Comparison of ENCODE assay signal across 1 cellular context in the genomic region with DNA sequence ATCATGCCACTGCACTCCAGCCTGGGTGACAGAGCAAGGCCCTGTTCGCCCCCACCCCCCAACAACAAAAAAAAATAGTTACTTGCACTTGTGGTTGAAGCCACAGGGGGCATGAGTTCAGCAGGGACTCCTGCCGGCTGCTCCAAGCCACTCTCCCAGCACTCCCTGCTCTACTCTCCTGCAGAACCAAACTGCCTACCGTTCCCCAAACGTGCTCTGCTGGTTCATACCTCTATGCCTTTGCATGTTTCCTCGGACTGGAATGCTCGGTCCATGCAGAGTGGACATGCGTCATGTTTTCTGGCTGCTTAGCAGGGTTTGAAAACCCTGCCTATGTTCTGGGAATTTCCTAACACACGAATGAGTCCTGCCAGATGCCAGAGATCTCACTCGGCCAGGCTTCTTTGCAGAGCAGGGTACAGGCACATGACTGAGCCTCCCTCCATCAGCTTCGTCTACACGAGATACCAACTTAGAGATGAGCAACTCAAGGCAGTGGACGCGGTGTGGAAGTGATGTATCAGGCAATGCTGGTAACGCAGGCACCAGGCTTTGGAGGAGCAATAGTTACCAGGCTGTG.
TF ChIP-seq lines count a peak whose summit lies in the region.

No MANE protein-coding gene starts in this region.

TF ChIP-seq in HCT116, 20 proteins besides CTCF, POLR2A, EP300 and RAD21 (continued from another document):
- TF ChIP-seq, protein P1, sequence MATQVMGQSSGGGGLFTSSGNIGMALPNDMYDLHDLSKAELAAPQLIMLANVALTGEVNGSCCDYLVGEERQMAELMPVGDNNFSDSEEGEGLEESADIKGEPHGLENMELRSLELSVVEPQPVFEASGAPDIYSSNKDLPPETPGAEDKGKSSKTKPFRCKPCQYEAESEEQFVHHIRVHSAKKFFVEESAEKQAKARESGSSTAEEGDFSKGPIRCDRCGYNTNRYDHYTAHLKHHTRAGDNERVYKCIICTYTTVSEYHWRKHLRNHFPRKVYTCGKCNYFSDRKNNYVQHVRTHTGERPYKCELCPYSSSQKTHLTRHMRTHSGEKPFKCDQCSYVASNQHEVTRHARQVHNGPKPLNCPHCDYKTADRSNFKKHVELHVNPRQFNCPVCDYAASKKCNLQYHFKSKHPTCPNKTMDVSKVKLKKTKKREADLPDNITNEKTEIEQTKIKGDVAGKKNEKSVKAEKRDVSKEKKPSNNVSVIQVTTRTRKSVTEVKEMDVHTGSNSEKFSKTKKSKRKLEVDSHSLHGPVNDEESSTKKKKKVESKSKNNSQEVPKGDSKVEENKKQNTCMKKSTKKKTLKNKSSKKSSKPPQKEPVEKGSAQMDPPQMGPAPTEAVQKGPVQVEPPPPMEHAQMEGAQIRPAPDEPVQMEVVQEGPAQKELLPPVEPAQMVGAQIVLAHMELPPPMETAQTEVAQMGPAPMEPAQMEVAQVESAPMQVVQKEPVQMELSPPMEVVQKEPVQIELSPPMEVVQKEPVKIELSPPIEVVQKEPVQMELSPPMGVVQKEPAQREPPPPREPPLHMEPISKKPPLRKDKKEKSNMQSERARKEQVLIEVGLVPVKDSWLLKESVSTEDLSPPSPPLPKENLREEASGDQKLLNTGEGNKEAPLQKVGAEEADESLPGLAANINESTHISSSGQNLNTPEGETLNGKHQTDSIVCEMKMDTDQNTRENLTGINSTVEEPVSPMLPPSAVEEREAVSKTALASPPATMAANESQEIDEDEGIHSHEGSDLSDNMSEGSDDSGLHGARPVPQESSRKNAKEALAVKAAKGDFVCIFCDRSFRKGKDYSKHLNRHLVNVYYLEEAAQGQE (IDR thresholded peaks at IDR 0.05; ENCODE audit: low read depth): no peak
- TF ChIP-seq SIN3A (IDR thresholded peaks at IDR 0.05; ENCODE audit: low read depth) (no peak), ZNF274 (IDR thresholded peaks at IDR 0.05; ENCODE audit: low read depth, low read length) (no peak), CEBPB (IDR thresholded peaks at IDR 0.05; ENCODE audit: low read depth) (no peak), EGR1 (IDR thresholded peaks at IDR 0.05; ENCODE audit: low read depth) (no peak), CBX3 (IDR thresholded peaks at IDR 0.05; ENCODE audit: low read depth) (no peak), ELF1 (IDR thresholded peaks at IDR 0.05; ENCODE audit: borderline replicate concordance, low read depth) (no peak), JUND (IDR thresholded peaks at IDR 0.05) (no peak)
- TF ChIP-seq, protein P2, sequence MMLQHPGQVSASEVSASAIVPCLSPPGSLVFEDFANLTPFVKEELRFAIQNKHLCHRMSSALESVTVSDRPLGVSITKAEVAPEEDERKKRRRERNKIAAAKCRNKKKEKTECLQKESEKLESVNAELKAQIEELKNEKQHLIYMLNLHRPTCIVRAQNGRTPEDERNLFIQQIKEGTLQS (IDR thresholded peaks at IDR 0.05): no peak
- TF ChIP-seq, protein P3, sequence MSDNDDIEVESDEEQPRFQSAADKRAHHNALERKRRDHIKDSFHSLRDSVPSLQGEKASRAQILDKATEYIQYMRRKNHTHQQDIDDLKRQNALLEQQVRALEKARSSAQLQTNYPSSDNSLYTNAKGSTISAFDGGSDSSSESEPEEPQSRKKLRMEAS (IDR thresholded peaks at IDR 0.05): no peak
